ENCODE assay signal across 1 cellular context in the genomic region with DNA sequence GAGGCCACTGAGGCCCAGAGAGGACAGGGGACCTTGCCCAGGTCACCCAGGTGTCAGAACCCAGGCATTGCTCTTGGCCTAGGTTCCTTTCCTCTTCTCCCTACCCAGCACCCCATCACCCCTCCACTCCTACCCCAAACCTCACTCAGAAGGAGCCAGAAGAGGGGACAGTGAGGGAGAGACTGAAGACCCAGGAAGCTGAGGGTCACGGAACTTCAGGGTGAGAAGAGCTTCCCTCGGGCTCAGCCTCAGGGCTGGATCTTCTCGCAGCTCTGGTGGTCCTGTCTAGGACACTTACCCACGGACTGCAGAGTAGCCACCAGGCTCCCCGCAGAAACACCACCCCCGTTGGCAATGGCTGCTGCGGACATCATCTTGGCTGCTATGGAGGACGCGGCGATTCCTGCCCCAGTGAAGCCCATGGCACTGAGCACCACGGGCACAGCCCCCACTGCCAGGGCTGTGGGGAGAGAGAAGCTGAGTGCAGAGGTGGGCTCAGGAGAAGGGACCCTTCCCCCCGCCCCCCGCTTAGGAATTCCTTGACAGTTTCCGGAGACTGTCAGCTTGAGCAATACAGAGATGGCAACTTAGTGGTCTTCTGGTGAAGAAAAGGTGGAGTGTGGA.
TF ChIP-seq lines count a peak whose summit lies in the region.

No MANE protein-coding gene starts in this region.

TF ChIP-seq in GM23338, 12 proteins besides CTCF, POLR2A, EP300 and RAD21 (continued from another document):
- TF ChIP-seq POLR2AphosphoS5 (IDR thresholded peaks at IDR 0.05; ENCODE audit: low read depth) = no peak
- TF ChIP-seq ZNF114 (CRISPR knock-in tag; IDR thresholded peaks at IDR 0.05) = no peak
- no peak for TF ChIP-seq CREB1 (CRISPR knock-in tag; IDR thresholded peaks at IDR 0.05; ENCODE audit: low read depth)
- TF ChIP-seq EZH2 (IDR thresholded peaks at IDR 0.05; ENCODE audit: low read depth, unreplicated experiment) = no peak
TF ChIP-seq in GM23338: peak in this region for 0.
